1 cellular context compared by ENCODE assay signal in the genomic region with DNA sequence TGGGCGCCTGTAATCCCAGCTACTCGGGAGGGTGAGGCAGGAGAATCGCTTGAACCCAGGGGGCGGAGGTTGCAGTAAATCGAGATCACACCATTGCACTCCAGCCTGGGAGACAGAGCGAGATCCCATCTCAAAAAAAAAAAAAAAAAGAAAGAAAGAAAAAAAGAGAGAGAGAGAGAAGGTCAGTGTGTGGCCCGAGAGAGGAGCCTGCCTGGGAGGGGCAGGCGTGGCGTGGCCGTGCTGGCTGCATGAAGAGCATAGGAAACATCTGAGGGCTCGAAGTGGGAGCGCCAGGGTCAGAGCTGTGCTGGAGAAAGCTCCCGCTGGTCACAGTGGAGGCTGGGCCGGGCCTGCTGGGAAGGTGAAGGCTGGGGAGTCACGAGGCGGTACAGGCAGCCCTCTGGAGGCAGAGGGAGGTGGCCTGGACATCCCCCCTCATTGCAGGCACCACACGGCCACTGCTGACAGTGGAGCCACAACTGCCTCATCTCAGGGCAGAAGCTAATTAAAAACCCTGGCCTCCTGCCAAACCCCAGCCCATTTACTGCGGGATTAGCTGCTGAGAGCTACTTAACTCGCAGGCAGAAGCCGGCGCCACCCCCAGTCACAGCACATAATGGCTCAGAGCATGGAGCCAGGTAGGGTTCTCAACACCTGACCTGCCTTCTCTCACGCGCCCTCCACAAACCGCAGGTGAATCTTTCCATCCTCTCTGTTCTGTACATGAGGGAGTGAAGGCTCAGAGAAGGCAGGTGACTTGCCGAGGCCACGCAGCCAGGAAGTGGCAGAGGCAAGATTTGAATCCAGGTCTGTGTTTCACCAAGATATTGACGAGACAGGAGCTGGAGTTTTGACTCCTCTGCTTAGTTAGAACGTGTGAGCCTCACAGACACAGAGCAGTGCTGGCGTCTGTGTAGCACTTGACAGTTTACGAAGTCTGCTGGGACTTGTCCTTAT.
TF ChIP-seq lines count a peak whose summit lies in the region.

No MANE protein-coding gene starts in this region.

TF ChIP-seq in K562, 482 proteins besides CTCF, POLR2A, EP300 and RAD21 (continued from another document and continues in another):
- TF ChIP-seq, protein P1, sequence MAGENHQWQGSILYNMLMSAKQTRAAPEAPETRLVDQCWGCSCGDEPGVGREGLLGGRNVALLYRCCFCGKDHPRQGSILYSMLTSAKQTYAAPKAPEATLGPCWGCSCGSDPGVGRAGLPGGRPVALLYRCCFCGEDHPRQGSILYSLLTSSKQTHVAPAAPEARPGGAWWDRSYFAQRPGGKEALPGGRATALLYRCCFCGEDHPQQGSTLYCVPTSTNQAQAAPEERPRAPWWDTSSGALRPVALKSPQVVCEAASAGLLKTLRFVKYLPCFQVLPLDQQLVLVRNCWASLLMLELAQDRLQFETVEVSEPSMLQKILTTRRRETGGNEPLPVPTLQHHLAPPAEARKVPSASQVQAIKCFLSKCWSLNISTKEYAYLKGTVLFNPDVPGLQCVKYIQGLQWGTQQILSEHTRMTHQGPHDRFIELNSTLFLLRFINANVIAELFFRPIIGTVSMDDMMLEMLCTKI (IDR thresholded peaks at IDR 0.05; ENCODE audit: partially characterized antibody), result no peak
- TF ChIP-seq DMBX1 (CRISPR knock-in tag; IDR thresholded peaks at IDR 0.05; ENCODE audit: borderline replicate concordance) (no peak), BCOR (IDR thresholded peaks at IDR 0.05) (0 out of 2 replicates have a peak, but pooled peaks have one; percentile 38), ETS2 (tag; IDR thresholded peaks at IDR 0.05; ENCODE audit: borderline replicate concordance, poor library complexity, severe bottlenecking) (no peak), ZNF77 (CRISPR knock-in tag; IDR thresholded peaks at IDR 0.05) (no peak), ZNF133 (CRISPR knock-in tag; IDR thresholded peaks at IDR 0.05) (no peak), TAF1 (IDR thresholded peaks at IDR 0.05; ENCODE audit: control insufficient read depth, extremely low read depth, insufficient read depth, low read length, severe bottlenecking) (no peak), U2AF2 (optimal IDR thresholded peaks at IDR 0.05; ENCODE audit: low read depth, low read length) (no peak), MTA1 (IDR thresholded peaks at IDR 0.05; ENCODE audit: borderline replicate concordance) (no peak), TAF15 (IDR thresholded peaks at IDR 0.05; ENCODE audit: low read depth, low read length) (no peak), ZKSCAN1 (IDR thresholded peaks at IDR 0.05; ENCODE audit: low read depth, low read length) (no peak), CCAR2 (IDR thresholded peaks at IDR 0.05; ENCODE audit: low read depth, low read length) (no peak), PURB (CRISPR knock-in tag; IDR thresholded peaks at IDR 0.05; ENCODE audit: low read depth) (no peak), BDP1 (IDR thresholded peaks at IDR 0.05; ENCODE audit: insufficient read depth, insufficient read length) (no peak), ETV1 (tag; conservative IDR thresholded peaks at IDR 0.05; ENCODE audit: low read depth) (peak; percentile 50; the same call in 1 of the 2 replicates), PHB2 (IDR thresholded peaks at IDR 0.05; ENCODE audit: low read depth) (no peak), CC2D1A (IDR thresholded peaks at IDR 0.05) (no peak), PTTG1 (tag; IDR thresholded peaks at IDR 0.05; ENCODE audit: low read depth) (no peak), RHOXF2B (CRISPR knock-in tag; conservative IDR thresholded peaks at IDR 0.05) (no peak), ETV6 (IDR thresholded peaks at IDR 0.05; ENCODE audit: borderline replicate concordance in 1 of 2, low read depth in 2 of 2, low read length in 1 of 2) (no peak), ETV6 (CRISPR knock-in tag; IDR thresholded peaks at IDR 0.05; ENCODE audit: borderline replicate concordance) (no peak), E2F3 (CRISPR knock-in tag; IDR thresholded peaks at IDR 0.05) (no peak), EWSR1 (IDR thresholded peaks at IDR 0.05; ENCODE audit: borderline replicate concordance, low read depth, partially characterized antibody) (no peak), RNF2 (IDR thresholded peaks at IDR 0.05) (no peak), KAT8 (IDR thresholded peaks at IDR 0.05; ENCODE audit: low read depth) (no peak), NR2C1 (IDR thresholded peaks at IDR 0.05) (no peak), NR2C1 (tag; IDR thresholded peaks at IDR 0.05) (no peak), MYC (IDR thresholded peaks at IDR 0.05; ENCODE audit: low read depth, low read length) (peak; percentile 34; the same call in 1 of the 2 replicates), MYC (CRISPR knock-in tag; IDR thresholded peaks at IDR 0.05; ENCODE audit: borderline replicate concordance, low read depth) (no peak), SAFB (IDR thresholded peaks at IDR 0.05; ENCODE audit: borderline replicate concordance, low read depth, low read length) (no peak), MEIS2 (IDR thresholded peaks at IDR 0.05; ENCODE audit: partially characterized antibody) (peak; percentile 8)
- TF ChIP-seq, protein P2, sequence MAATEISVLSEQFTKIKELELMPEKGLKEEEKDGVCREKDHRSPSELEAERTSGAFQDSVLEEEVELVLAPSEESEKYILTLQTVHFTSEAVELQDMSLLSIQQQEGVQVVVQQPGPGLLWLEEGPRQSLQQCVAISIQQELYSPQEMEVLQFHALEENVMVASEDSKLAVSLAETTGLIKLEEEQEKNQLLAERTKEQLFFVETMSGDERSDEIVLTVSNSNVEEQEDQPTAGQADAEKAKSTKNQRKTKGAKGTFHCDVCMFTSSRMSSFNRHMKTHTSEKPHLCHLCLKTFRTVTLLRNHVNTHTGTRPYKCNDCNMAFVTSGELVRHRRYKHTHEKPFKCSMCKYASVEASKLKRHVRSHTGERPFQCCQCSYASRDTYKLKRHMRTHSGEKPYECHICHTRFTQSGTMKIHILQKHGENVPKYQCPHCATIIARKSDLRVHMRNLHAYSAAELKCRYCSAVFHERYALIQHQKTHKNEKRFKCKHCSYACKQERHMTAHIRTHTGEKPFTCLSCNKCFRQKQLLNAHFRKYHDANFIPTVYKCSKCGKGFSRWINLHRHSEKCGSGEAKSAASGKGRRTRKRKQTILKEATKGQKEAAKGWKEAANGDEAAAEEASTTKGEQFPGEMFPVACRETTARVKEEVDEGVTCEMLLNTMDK (IDR thresholded peaks at IDR 0.05; ENCODE audit: borderline replicate concordance, insufficient read depth, low read depth, low read length, poor library complexity, severe bottlenecking), result no peak
- TF ChIP-seq, protein P3, sequence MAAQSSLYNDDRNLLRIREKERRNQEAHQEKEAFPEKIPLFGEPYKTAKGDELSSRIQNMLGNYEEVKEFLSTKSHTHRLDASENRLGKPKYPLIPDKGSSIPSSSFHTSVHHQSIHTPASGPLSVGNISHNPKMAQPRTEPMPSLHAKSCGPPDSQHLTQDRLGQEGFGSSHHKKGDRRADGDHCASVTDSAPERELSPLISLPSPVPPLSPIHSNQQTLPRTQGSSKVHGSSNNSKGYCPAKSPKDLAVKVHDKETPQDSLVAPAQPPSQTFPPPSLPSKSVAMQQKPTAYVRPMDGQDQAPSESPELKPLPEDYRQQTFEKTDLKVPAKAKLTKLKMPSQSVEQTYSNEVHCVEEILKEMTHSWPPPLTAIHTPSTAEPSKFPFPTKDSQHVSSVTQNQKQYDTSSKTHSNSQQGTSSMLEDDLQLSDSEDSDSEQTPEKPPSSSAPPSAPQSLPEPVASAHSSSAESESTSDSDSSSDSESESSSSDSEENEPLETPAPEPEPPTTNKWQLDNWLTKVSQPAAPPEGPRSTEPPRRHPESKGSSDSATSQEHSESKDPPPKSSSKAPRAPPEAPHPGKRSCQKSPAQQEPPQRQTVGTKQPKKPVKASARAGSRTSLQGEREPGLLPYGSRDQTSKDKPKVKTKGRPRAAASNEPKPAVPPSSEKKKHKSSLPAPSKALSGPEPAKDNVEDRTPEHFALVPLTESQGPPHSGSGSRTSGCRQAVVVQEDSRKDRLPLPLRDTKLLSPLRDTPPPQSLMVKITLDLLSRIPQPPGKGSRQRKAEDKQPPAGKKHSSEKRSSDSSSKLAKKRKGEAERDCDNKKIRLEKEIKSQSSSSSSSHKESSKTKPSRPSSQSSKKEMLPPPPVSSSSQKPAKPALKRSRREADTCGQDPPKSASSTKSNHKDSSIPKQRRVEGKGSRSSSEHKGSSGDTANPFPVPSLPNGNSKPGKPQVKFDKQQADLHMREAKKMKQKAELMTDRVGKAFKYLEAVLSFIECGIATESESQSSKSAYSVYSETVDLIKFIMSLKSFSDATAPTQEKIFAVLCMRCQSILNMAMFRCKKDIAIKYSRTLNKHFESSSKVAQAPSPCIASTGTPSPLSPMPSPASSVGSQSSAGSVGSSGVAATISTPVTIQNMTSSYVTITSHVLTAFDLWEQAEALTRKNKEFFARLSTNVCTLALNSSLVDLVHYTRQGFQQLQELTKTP (IDR thresholded peaks at IDR 0.05; ENCODE audit: low read depth in 1 of 2, partially characterized antibody in 2 of 2), result no peak
- TF ChIP-seq, protein P4, sequence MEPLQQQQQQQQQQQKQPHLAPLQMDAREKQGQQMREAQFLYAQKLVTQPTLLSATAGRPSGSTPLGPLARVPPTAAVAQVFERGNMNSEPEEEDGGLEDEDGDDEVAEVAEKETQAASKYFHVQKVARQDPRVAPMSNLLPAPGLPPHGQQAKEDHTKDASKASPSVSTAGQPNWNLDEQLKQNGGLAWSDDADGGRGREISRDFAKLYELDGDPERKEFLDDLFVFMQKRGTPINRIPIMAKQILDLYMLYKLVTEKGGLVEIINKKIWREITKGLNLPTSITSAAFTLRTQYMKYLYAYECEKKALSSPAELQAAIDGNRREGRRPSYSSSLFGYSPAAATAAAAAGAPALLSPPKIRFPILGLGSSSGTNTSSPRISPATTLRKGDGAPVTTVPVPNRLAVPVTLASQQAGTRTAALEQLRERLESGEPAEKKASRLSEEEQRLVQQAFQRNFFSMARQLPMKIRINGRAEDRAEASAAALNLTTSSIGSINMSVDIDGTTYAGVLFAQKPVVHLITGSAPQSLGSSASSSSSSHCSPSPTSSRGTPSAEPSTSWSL (CRISPR knock-in tag; IDR thresholded peaks at IDR 0.05; ENCODE audit: borderline replicate concordance), result no peak
- TF ChIP-seq, protein P5, sequence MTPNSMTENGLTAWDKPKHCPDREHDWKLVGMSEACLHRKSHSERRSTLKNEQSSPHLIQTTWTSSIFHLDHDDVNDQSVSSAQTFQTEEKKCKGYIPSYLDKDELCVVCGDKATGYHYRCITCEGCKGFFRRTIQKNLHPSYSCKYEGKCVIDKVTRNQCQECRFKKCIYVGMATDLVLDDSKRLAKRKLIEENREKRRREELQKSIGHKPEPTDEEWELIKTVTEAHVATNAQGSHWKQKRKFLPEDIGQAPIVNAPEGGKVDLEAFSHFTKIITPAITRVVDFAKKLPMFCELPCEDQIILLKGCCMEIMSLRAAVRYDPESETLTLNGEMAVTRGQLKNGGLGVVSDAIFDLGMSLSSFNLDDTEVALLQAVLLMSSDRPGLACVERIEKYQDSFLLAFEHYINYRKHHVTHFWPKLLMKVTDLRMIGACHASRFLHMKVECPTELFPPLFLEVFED (CRISPR knock-in tag; conservative IDR thresholded peaks at IDR 0.05), result no peak
- TF ChIP-seq, protein P6, sequence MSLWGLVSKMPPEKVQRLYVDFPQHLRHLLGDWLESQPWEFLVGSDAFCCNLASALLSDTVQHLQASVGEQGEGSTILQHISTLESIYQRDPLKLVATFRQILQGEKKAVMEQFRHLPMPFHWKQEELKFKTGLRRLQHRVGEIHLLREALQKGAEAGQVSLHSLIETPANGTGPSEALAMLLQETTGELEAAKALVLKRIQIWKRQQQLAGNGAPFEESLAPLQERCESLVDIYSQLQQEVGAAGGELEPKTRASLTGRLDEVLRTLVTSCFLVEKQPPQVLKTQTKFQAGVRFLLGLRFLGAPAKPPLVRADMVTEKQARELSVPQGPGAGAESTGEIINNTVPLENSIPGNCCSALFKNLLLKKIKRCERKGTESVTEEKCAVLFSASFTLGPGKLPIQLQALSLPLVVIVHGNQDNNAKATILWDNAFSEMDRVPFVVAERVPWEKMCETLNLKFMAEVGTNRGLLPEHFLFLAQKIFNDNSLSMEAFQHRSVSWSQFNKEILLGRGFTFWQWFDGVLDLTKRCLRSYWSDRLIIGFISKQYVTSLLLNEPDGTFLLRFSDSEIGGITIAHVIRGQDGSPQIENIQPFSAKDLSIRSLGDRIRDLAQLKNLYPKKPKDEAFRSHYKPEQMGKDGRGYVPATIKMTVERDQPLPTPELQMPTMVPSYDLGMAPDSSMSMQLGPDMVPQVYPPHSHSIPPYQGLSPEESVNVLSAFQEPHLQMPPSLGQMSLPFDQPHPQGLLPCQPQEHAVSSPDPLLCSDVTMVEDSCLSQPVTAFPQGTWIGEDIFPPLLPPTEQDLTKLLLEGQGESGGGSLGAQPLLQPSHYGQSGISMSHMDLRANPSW (CRISPR knock-in tag; IDR thresholded peaks at IDR 0.05), result no peak
- TF ChIP-seq, protein P7, sequence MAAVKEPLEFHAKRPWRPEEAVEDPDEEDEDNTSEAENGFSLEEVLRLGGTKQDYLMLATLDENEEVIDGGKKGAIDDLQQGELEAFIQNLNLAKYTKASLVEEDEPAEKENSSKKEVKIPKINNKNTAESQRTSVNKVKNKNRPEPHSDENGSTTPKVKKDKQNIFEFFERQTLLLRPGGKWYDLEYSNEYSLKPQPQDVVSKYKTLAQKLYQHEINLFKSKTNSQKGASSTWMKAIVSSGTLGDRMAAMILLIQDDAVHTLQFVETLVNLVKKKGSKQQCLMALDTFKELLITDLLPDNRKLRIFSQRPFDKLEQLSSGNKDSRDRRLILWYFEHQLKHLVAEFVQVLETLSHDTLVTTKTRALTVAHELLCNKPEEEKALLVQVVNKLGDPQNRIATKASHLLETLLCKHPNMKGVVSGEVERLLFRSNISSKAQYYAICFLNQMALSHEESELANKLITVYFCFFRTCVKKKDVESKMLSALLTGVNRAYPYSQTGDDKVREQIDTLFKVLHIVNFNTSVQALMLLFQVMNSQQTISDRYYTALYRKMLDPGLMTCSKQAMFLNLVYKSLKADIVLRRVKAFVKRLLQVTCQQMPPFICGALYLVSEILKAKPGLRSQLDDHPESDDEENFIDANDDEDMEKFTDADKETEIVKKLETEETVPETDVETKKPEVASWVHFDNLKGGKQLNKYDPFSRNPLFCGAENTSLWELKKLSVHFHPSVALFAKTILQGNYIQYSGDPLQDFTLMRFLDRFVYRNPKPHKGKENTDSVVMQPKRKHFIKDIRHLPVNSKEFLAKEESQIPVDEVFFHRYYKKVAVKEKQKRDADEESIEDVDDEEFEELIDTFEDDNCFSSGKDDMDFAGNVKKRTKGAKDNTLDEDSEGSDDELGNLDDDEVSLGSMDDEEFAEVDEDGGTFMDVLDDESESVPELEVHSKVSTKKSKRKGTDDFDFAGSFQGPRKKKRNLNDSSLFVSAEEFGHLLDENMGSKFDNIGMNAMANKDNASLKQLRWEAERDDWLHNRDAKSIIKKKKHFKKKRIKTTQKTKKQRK (IDR thresholded peaks at IDR 0.05; ENCODE audit: borderline replicate concordance, low read depth, low read length), result no peak
- TF ChIP-seq, protein P8, sequence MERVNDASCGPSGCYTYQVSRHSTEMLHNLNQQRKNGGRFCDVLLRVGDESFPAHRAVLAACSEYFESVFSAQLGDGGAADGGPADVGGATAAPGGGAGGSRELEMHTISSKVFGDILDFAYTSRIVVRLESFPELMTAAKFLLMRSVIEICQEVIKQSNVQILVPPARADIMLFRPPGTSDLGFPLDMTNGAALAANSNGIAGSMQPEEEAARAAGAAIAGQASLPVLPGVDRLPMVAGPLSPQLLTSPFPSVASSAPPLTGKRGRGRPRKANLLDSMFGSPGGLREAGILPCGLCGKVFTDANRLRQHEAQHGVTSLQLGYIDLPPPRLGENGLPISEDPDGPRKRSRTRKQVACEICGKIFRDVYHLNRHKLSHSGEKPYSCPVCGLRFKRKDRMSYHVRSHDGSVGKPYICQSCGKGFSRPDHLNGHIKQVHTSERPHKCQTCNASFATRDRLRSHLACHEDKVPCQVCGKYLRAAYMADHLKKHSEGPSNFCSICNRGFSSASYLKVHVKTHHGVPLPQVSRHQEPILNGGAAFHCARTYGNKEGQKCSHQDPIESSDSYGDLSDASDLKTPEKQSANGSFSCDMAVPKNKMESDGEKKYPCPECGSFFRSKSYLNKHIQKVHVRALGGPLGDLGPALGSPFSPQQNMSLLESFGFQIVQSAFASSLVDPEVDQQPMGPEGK (CRISPR knock-in tag; IDR thresholded peaks at IDR 0.05; ENCODE audit: borderline replicate concordance), result no peak
